In genomic region chr12:2958432-2959193, GRCh38 we compare ENCODE assay signal across 8 cellular contexts. TPM values are rescaled to one million over a fixed set of nuclear protein-coding genes. Genes with fewer than 3 reads are reported as not detected.
DNase-seq lines count a peak whose midpoint lies in the region; TF ChIP-seq lines count a peak whose summit lies in the region.

No MANE protein-coding gene starts in this region.

- no peak for TF ChIP-seq CTCF in adrenal gland (IDR thresholded peaks at IDR 0.05)

- peak overlapping the region; percentile 57 for H3K4me3 Mint-ChIP-seq in activated naive CD4-positive, alpha-beta T cell treated with anti-CD3 and anti-CD28 coated beads, Interleukin-2, amount 50 U/mL, for 24 hours

- DNase-seq in activated naive CD4-positive, alpha-beta T cell treated with anti-CD3 and anti-CD28 coated beads, Interleukin-2, amount 50 U/mL, for 16 hours, result no peak
- peak; percentile 69 for DNase-seq in NCI-H2171 (lab: John Stamatoyannopoulos, UW)
- DNase-seq in adrenal gland, result peak in 5 of 7 donors; percentile 35 to 41 (median 39)
- no peak for DNase-seq in iPS DF 6.9 (ENCODE audit: low read depth, low spot score)
- DNase-seq in NCI-H2107 treated with DMSO at 0.1 percent for 48 hours (lab: John Stamatoyannopoulos, UW; ENCODE audit: unreplicated experiment), result no peak
- DNase-seq in midbrain (lab: John Stamatoyannopoulos, UW), result no peak

- no peak for TF ChIP-seq POLR2A in adrenal gland (IDR thresholded peaks at IDR 0.05)

- peaks cover 18% of the 10 kb centered on the region for H3K4me1 Mint-ChIP-seq in activated naive CD4-positive, alpha-beta T cell treated with anti-CD3 and anti-CD28 coated beads, Interleukin-2, amount 50 U/mL, for 24 hours

- no peaks in the 10 kb centered on the region for H3K9me3 Mint-ChIP-seq in activated naive CD4-positive, alpha-beta T cell treated with anti-CD3 and anti-CD28 coated beads, Interleukin-2, amount 50 U/mL, for 24 hours

- H3K27ac ChIP-seq in adrenal gland (peak overlapping the region in 2 of 5 donors; percentile 52 to 94), iPS DF 6.9 (ENCODE audit: low read length) (no peak overlapping the region)

- peak overlapping the region; percentile 72 for H3K9ac ChIP-seq in skeletal muscle satellite cell (ENCODE audit: low read depth, low read length)

- H3K4me3 ChIP-seq in adrenal gland, result peak overlapping the region in 2 of 4 donors; percentile 19 to 66
- H3K4me3 ChIP-seq in iPS DF 6.9 (ENCODE audit: low read length), result peak overlapping the region; percentile 68; the same call in 1 of the 2 replicates
- H3K4me3 ChIP-seq in skeletal muscle satellite cell (ENCODE audit: low read length), result peak overlapping the region; percentile 68

- intact Hi-C loops in adrenal gland (cut with DNase I), result no loop called here

- H3K36me3 ChIP-seq in adrenal gland (replicated peaks in 1 of 2) (no peaks in the 10 kb centered on the region), iPS DF 6.9 (ENCODE audit: control insufficient read depth, insufficient read depth, low read length) (no peaks in the 10 kb centered on the region), skeletal muscle satellite cell (ENCODE audit: insufficient read depth, low read length) (no peaks in the 10 kb centered on the region)

- peak overlapping the region; percentile 85 for H3K4me2 ChIP-seq in skeletal muscle satellite cell (ENCODE audit: low read length)

- H3K27ac Mint-ChIP-seq in activated naive CD4-positive, alpha-beta T cell treated with anti-CD3 and anti-CD28 coated beads, Interleukin-2, amount 50 U/mL, for 24 hours, result no peak overlapping the region

- H3K4me1 ChIP-seq in adrenal gland (replicated peaks in 1 of 2) (peaks cover 7 to 12% of the 10 kb centered on the region in 2 donors), iPS DF 6.9 (ENCODE audit: control insufficient read depth, insufficient read depth, low read length) (peaks cover 10% of the 10 kb centered on the region), skeletal muscle satellite cell (ENCODE audit: control insufficient read depth, insufficient read depth, low read length) (peaks cover 35% of the 10 kb centered on the region)

- peaks cover 37% of the 10 kb centered on the region for H3K27me3 Mint-ChIP-seq in activated naive CD4-positive, alpha-beta T cell treated with anti-CD3 and anti-CD28 coated beads, Interleukin-2, amount 50 U/mL, for 24 hours

- WGBS in adrenal gland, 4 donors, result 0 to 1% (median 1%) methylated on average over 19 to 47 of the region's 48 CpGs
- WGBS in iPS DF 6.9 (ENCODE audit: insufficient coverage, insufficient read length), result no CpG with 5 or more reads among the region's 48 CpGs

- no peaks in the 10 kb centered on the region for H3K36me3 Mint-ChIP-seq in activated naive CD4-positive, alpha-beta T cell treated with anti-CD3 and anti-CD28 coated beads, Interleukin-2, amount 50 U/mL, for 24 hours

- H3K27me3 ChIP-seq in adrenal gland (peaks cover 18% of the 10 kb centered on the region), iPS DF 6.9 (ENCODE audit: control insufficient read depth, insufficient read depth, low read length) (no peaks in the 10 kb centered on the region), skeletal muscle satellite cell (ENCODE audit: control insufficient read depth, insufficient read depth, low read length) (no peaks in the 10 kb centered on the region)

- H3K9me3 ChIP-seq in adrenal gland (replicated peaks in 1 of 3) (no peaks in the 10 kb centered on the region), iPS DF 6.9 (ENCODE audit: control insufficient read depth, insufficient read depth, low read length) (no peaks in the 10 kb centered on the region), skeletal muscle satellite cell (replicated peaks; ENCODE audit: low read length) (no peaks in the 10 kb centered on the region)

RNA-seq across cellular contexts. Expression of gene TEAD4, which starts 0.6 kb away (rescaled TPM):
- total RNA-seq in adrenal gland, result 10 to 100 TPM in 3 of 8 donors, 1 to 10 TPM in 5; 3.6 to 16.6 (median 8.9) TPM
- 1 to 10 TPM; 4.0 to 8.2 (median 5.6) TPM for polyA plus RNA-seq in adrenal gland
- total RNA-seq in skeletal muscle satellite cell (2012; rRNA removed), result 13.7 and 18.6 TPM in 2 replicates

Comparison
In these comparisons a context has a peak if more than half of its experiments do, and no peak if none do; other contexts are left out.
1. DNase-seq: peak in NCI-H2171 (single experiment) and adrenal gland (5 of 7); none in activated naive CD4-positive, alpha-beta T cell treated with anti-CD3 and anti-CD28 coated beads, Interleukin-2, amount 50 U/mL, for 16 hours (single experiment), iPS DF 6.9 (single experiment), NCI-H2107 treated with DMSO at 0.1 percent for 48 hours (single experiment) and midbrain (single experiment).